ENCODE assay signal across 1 cellular context in genomic region chr3:184748219-184749135, GRCh38.
TF ChIP-seq lines count a peak whose summit lies in the region.

No MANE protein-coding gene starts in this region.

TF ChIP-seq in K562, 482 proteins besides CTCF, POLR2A, EP300 and RAD21 (continued from another document):
- TF ChIP-seq, protein P1, sequence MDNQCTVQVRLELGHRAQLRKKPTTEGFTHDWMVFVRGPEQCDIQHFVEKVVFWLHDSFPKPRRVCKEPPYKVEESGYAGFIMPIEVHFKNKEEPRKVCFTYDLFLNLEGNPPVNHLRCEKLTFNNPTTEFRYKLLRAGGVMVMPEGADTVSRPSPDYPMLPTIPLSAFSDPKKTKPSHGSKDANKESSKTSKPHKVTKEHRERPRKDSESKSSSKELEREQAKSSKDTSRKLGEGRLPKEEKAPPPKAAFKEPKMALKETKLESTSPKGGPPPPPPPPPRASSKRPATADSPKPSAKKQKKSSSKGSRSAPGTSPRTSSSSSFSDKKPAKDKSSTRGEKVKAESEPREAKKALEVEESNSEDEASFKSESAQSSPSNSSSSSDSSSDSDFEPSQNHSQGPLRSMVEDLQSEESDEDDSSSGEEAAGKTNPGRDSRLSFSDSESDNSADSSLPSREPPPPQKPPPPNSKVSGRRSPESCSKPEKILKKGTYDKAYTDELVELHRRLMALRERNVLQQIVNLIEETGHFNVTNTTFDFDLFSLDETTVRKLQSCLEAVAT (IDR thresholded peaks at IDR 0.05) = no peak
- no peak for TF ChIP-seq ZNF586 (CRISPR knock-in tag; conservative IDR thresholded peaks at IDR 0.05)
- peak; percentile 63 for TF ChIP-seq L3MBTL2 (IDR thresholded peaks at IDR 0.05)
- peak; percentile 48; the same call in 1 of the 2 replicates for TF ChIP-seq SMARCA4 (IDR thresholded peaks at IDR 0.05)
- TF ChIP-seq, protein P2, sequence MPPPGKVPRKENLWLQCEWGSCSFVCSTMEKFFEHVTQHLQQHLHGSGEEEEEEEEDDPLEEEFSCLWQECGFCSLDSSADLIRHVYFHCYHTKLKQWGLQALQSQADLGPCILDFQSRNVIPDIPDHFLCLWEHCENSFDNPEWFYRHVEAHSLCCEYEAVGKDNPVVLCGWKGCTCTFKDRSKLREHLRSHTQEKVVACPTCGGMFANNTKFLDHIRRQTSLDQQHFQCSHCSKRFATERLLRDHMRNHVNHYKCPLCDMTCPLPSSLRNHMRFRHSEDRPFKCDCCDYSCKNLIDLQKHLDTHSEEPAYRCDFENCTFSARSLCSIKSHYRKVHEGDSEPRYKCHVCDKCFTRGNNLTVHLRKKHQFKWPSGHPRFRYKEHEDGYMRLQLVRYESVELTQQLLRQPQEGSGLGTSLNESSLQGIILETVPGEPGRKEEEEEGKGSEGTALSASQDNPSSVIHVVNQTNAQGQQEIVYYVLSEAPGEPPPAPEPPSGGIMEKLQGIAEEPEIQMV (tag; conservative IDR thresholded peaks at IDR 0.05; ENCODE audit: low read depth) = 0 out of 2 replicates have a peak, but pooled peaks have one; percentile 7
- TF ChIP-seq, protein P3, sequence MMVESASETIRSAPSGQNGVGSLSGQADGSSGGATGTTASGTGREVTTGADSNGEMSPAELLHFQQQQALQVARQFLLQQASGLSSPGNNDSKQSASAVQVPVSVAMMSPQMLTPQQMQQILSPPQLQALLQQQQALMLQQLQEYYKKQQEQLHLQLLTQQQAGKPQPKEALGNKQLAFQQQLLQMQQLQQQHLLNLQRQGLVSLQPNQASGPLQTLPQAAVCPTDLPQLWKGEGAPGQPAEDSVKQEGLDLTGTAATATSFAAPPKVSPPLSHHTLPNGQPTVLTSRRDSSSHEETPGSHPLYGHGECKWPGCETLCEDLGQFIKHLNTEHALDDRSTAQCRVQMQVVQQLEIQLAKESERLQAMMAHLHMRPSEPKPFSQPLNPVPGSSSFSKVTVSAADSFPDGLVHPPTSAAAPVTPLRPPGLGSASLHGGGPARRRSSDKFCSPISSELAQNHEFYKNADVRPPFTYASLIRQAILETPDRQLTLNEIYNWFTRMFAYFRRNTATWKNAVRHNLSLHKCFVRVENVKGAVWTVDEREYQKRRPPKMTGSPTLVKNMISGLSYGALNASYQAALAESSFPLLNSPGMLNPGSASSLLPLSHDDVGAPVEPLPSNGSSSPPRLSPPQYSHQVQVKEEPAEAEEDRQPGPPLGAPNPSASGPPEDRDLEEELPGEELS (CRISPR knock-in tag; IDR thresholded peaks at IDR 0.05; ENCODE audit: borderline replicate concordance) = no peak
- no peak for TF ChIP-seq SREBF2 (CRISPR knock-in tag; IDR thresholded peaks at IDR 0.05)
- no peak for TF ChIP-seq HNRNPL (IDR thresholded peaks at IDR 0.05; ENCODE audit: low read depth, low read length)
- TF ChIP-seq SMC3 (conservative IDR thresholded peaks at IDR 0.05; ENCODE audit: insufficient read depth, low read depth, low read length) = peak; percentile 37
- no peak for TF ChIP-seq ILF3 (IDR thresholded peaks at IDR 0.05; ENCODE audit: borderline replicate concordance)
